8 cellular contexts compared by ENCODE assay signal in the genomic region with DNA sequence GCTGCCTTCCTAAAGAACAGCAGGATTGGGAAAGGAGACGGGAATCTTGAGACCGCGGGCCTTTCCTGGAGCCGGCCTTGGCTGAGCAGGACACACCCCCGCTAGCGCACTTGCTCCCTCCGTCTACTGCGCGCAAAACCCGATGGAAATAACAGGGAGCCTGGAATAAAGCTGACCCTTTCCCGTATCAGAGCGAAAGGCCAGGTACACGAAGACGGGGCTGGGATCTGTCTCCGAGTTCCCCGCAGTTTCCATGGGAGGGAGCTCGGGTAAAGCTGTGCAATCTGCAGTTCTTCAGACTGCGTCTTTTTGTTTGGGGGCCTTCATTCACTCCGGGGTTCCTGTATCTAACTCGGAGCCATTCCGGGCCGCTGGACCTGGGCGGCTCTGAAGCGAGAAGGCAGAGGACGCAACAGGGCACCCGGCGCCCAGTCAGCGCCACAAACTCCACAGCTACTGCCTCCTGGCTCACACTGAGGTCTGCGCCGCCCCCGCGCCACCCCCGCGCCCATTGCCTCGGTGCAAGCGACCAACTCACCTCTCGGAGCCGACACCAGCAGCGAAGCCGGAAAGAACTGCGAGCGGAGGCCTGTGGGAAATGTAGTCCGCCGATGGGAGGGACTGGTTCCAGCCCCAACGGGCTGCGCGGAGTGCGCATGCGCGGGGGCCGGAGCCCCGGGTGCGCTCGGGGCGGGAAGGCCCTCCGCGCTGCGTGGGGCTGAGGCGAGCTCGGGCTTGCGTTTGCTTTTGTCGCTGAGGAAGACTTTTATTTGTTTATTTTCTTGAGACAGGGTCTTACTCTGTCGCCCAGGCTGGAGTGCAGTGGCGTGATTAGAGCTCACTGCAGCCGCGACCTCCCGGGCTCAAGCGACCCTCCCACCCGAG. TPM values are rescaled to one million over a fixed set of nuclear protein-coding genes. Genes with fewer than 3 reads are reported as not detected.
DNase-seq lines count a peak whose midpoint lies in the region; ATAC-seq and TF ChIP-seq lines count a peak whose summit lies in the region.

A gene (minus strand): TSS at position 577 of the 885 bp plus-strand sequence. CDS start 11,309 bp downstream, outside the sequence.

- TF ChIP-seq CTCF in activated B cell treated with CpG ODN at 0.5 μM for 24 hours (IDR thresholded peaks at IDR 0.05): no peak
- peak in 4 of 11 experiments; percentile 11 to 38 (median 22) for TF ChIP-seq CTCF in spleen (IDR thresholded peaks at IDR 0.05 in 8 of 11, conservative IDR thresholded peaks at IDR 0.05 in 3 of 11)

- H3K4me3 Mint-ChIP-seq in activated B cell treated with CpG ODN at 0.5 μM for 24 hours: peak within 1 kb of the TSS; percentile 94

- peaks cover 21% of the 10 kb centered on the region for H3K4me1 Mint-ChIP-seq in activated B cell treated with CpG ODN at 0.5 μM for 24 hours

- peaks cover 0 to 47% (median 27%) of the 10 kb centered on the region in 8 donors for H3K9me3 ChIP-seq in spleen

- CTCF ChIA-PET in activated B cell treated with CpG ODN at 0.5 μM for 24 hours (lab: Charles Lee): interaction anchor here (0.9 to 1.5 kb wide), 3 partner anchors 110 to 251 kb away, joined by 3 to 5 read pairs (median 5); a partner anchor contains a TSS

- H3K4me3 ChIP-seq in spleen: peak within 1 kb of the TSS; percentile 67 to 98 (median 82)

- peaks cover 7 to 32% (median 20%) of the 10 kb centered on the region in 6 donors for H3K4me1 ChIP-seq in spleen

- no peaks in the 10 kb centered on the region for H3K27me3 Mint-ChIP-seq in activated B cell treated with CpG ODN at 0.5 μM for 24 hours

- H3K27me3 ChIP-seq in spleen (replicated peaks in 1 of 7): no peaks in the 10 kb centered on the region

- in situ Hi-C loops in ACHN (cut with HindIII; ENCODE audit: low pct_ligation_motif_present, low pct_unique_long_range_greater_than_20kb, low sequenced_read_pairs): no loop called here

- peak; percentile 90 for DNase-seq in ACHN
- DNase-seq in NCI-H2196 treated with DMSO at 0.1 percent for 48 hours (lab: John Stamatoyannopoulos, UW; ENCODE audit: unreplicated experiment): peak; percentile 95
- peak; percentile 92 for DNase-seq in activated B cell treated with CpG ODN at 0.5 μM for 24 hours
- DNase-seq in central memory CD4-positive, alpha-beta T cell: peak; percentile 94
- peak; percentile 93 for DNase-seq in iris pigment epithelial cell (ENCODE audit: low read depth)
- peak; percentile 98 for DNase-seq in spleen

- H3K27ac ChIP-seq in spleen: peak within 1 kb of the TSS; percentile 82 to 95 (median 90)

- POLR2A ChIA-PET in activated B cell treated with CpG ODN at 0.5 μM for 24 hours (lab: Charles Lee): interaction anchor here (0.5 to 3.0 kb wide), 15 partner anchors 22 to 1216 kb away, joined by 3 to 26 read pairs (median 6); a partner anchor contains a TSS

- peak; percentile 82 for ATAC-seq in GM18870 (IDR thresholded peaks at IDR 0.05; ENCODE audit: unreplicated experiment)
- ATAC-seq in HG03108 (IDR thresholded peaks at IDR 0.05; ENCODE audit: unreplicated experiment): peak; percentile 95
- peak; percentile 99 for ATAC-seq in activated B cell treated with CpG ODN at 0.5 μM for 24 hours (ENCODE audit: low read depth)

- peaks cover 6% of the 10 kb centered on the region for H3K9me3 Mint-ChIP-seq in activated B cell treated with CpG ODN at 0.5 μM for 24 hours

- H3K27ac Mint-ChIP-seq in activated B cell treated with CpG ODN at 0.5 μM for 24 hours: peak within 1 kb of the TSS; percentile 96

- WGBS in spleen, 5 donors: 3 to 7% (median 5%) methylated on average over 49 to 69 of the region's 69 CpGs

- peak in 1 of 3 donors; percentile 86 for TF ChIP-seq POLR2A in spleen (IDR thresholded peaks at IDR 0.05)

- intact Hi-C loops in activated B cell treated with CpG ODN at 0.5 μM for 24 hours (cut with micrococcal nuclease): loop anchor here (1.0 to 5.0 kb wide), 14 partner anchors 22 to 1088 kb away; a partner anchor contains a TSS
- intact Hi-C loops in spleen (cut with DNase I; ENCODE audit: low total_unique reads): loop anchor here (5.0 kb wide), 1 partner anchor 418 kb away; no protein-coding TSS in a partner anchor

- peaks cover 6% of the 10 kb centered on the region for H3K36me3 Mint-ChIP-seq in activated B cell treated with CpG ODN at 0.5 μM for 24 hours (ENCODE audit: low read depth)

- peaks cover 0 to 6% (median 0%) of the 10 kb centered on the region in 6 donors for H3K36me3 ChIP-seq in spleen

RNA-seq across cellular contexts. Expression of the gene that starts here (rescaled TPM):
- total RNA-seq in activated B cell treated with CpG ODN at 0.5 μM for 24 hours (7.7 and 10.4 TPM in 2 replicates), spleen (10 to 100 TPM in 5 of 7 donors, 1 to 10 TPM in 2; 5.7 to 14.5 (median 11.3) TPM)
- polyA plus RNA-seq in spleen: 1 to 10 TPM; 2.0 to 3.3 (median 2.0) TPM

Comparison
In these comparisons a context has a peak if more than half of its experiments do, and no peak if none do; other contexts are left out.
1. Peak in every context shown above with its lines: DNase-seq, ATAC-seq, H3K4me3 ChIP-seq and H3K27ac ChIP-seq.